In the genomic region with DNA sequence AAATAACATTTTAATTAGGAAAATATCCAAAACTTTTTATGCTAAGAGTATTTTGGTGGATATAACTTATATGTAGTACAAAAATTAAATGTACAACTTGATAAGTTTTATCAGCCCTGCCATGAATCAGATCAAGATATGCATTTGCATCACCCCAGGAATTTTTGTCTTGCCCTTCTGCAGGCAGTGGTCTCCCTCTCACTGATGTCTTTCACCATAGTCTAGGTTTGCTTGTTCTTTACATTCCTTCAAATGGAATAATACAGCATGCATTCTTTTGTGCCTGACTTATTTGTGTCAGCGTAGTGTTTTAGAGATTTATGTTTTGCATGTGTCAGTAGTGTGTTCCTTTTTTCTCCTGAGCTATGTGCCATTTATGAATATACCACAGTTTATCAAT, we compare ENCODE assay signal across 33 cellular contexts. TPM values are rescaled to one million over a fixed set of nuclear protein-coding genes. Genes with fewer than 3 reads are reported as not detected.
"Had no signal": no experiment of that assay in that cellular context is flagged by ENCODE, and none has a peak within 500 bp of the region (broad histone marks: within the 10 kb centered on the region; RNA-seq: fewer than 3 reads in every experiment).

No MANE protein-coding gene starts in this region.

- H3K36me3 ChIP-seq: MG63 had no signal

- H3K9me3 ChIP-seq: MG63 had no signal

- DNase-seq: activated B cell treated with CpG ODN at 0.5 μM for 24 hours; activated CD4-positive, alpha-beta T cell treated with anti-CD3 and anti-CD28 coated beads for 4 hours; activated CD4-positive, alpha-beta T cell treated with anti-CD3 and anti-CD28 coated beads, Interleukin-2, amount 50 U/mL, for 1 hour; activated CD4-positive, CD25-positive, alpha-beta regulatory T cell treated with anti-CD3 and anti-CD28 coated beads, Interleukin-2, amount 50 U/mL, for 72 hours; activated CD8-positive, alpha-beta T cell treated with anti-CD3 and anti-CD28 coated beads for 36 hours; activated effector memory CD4-positive, alpha-beta T cell treated with anti-CD3 and anti-CD28 coated beads, Interleukin-2, amount 50 U/mL, for 16 hours; activated naive CD4-positive, alpha-beta T cell; activated naive CD4-positive, alpha-beta T cell treated with anti-CD3 and anti-CD28 coated beads, Interleukin-2, amount 50 U/mL, for 16 hours; activated naive CD8-positive, alpha-beta T cell treated with anti-CD3 and anti-CD28 coated beads for 36 hours; activated T-cell treated with anti-CD3 and anti-CD28 coated beads, Interleukin-2, amount 50 U/mL, for 1 hour; activated T-cell treated with anti-CD3 and anti-CD28 coated beads, Interleukin-2, amount 50 U/mL, for 72 hours; Kasumi-1; KG1; MG63; NCI-H1048; NCI-H1105 treated with DMSO at 0.1 percent for 48 hours; NCI-H1436; NCI-H1694; NCI-H1930; NCI-H2081 treated with DMSO at 0.1 percent for 48 hours; NCI-H345; NCI-H524 treated with DMSO at 0.1 percent for 48 hours; Right ventricle myocardium superior; SW 1271; T-helper 1 cell; T-helper 2 cell; T-helper 9 cell had no signal

- H3K27ac ChIP-seq: VCaP had no signal

- H3K4me1 Mint-ChIP-seq: activated B cell treated with CpG ODN at 0.5 μM for 24 hours; activated naive CD8-positive, alpha-beta T cell treated with anti-CD3 and anti-CD28 coated beads for 36 hours; activated T-helper 17 cell treated with anti-CD3 and anti-CD28 coated beads, Interleukin-2, amount 50 U/mL, for 72 hours; brain; central memory CD8-positive, alpha-beta T cell had no signal

- H3K4me3 ChIP-seq: MG63 had no signal

- H3K9me3 Mint-ChIP-seq: activated B cell treated with CpG ODN at 0.5 μM for 24 hours; activated CD8-positive, alpha-beta T cell treated with anti-CD3 and anti-CD28 coated beads for 36 hours; activated naive CD8-positive, alpha-beta T cell treated with anti-CD3 and anti-CD28 coated beads for 36 hours; activated T-helper 17 cell treated with anti-CD3 and anti-CD28 coated beads, Interleukin-2, amount 50 U/mL, for 72 hours; brain; central memory CD8-positive, alpha-beta T cell had no signal

- H3K27me3 ChIP-seq: MG63 had no signal

- H3K27ac Mint-ChIP-seq: activated B cell treated with CpG ODN at 0.5 μM for 24 hours; activated CD8-positive, alpha-beta T cell treated with anti-CD3 and anti-CD28 coated beads for 36 hours; activated naive CD8-positive, alpha-beta T cell treated with anti-CD3 and anti-CD28 coated beads for 36 hours; activated T-cell treated with anti-CD3 and anti-CD28 coated beads, Interleukin-2, amount 50 U/mL, for 72 hours; activated T-helper 17 cell treated with anti-CD3 and anti-CD28 coated beads, Interleukin-2, amount 50 U/mL, for 72 hours; brain had no signal

- H3K36me3 Mint-ChIP-seq: activated naive CD8-positive, alpha-beta T cell treated with anti-CD3 and anti-CD28 coated beads for 36 hours; brain had no signal

- H3K27me3 Mint-ChIP-seq: activated B cell treated with CpG ODN at 0.5 μM for 24 hours; activated CD8-positive, alpha-beta T cell treated with anti-CD3 and anti-CD28 coated beads for 36 hours; brain; central memory CD8-positive, alpha-beta T cell had no signal

- H3K4me3 Mint-ChIP-seq: activated B cell treated with CpG ODN at 0.5 μM for 24 hours; activated CD8-positive, alpha-beta T cell treated with anti-CD3 and anti-CD28 coated beads for 36 hours; activated naive CD8-positive, alpha-beta T cell treated with anti-CD3 and anti-CD28 coated beads for 36 hours; activated T-cell treated with anti-CD3 and anti-CD28 coated beads, Interleukin-2, amount 50 U/mL, for 72 hours; activated T-helper 17 cell treated with anti-CD3 and anti-CD28 coated beads, Interleukin-2, amount 50 U/mL, for 72 hours; brain; central memory CD8-positive, alpha-beta T cell had no signal

- ATAC-seq: activated CD8-positive, alpha-beta T cell treated with anti-CD3 and anti-CD28 coated beads for 36 hours; activated T-cell treated with anti-CD3 and anti-CD28 coated beads, Interleukin-2, amount 50 U/mL, for 72 hours; activated T-helper 17 cell treated with anti-CD3 and anti-CD28 coated beads, Interleukin-2, amount 50 U/mL, for 72 hours had no signal

RNA-seq across cellular contexts. Expression of gene RNF180, which starts 36.3 kb away (rescaled TPM):
- total RNA-seq: activated B cell treated with CpG ODN at 0.5 μM for 24 hours; activated CD8-positive, alpha-beta memory T cell treated with anti-CD3 and anti-CD28 coated beads for 36 hours; activated CD8-positive, alpha-beta T cell treated with anti-CD3 and anti-CD28 coated beads for 36 hours; activated naive CD8-positive, alpha-beta T cell treated with anti-CD3 and anti-CD28 coated beads for 36 hours; activated T-cell treated with anti-CD3 and anti-CD28 coated beads, Interleukin-2, amount 50 U/mL, for 72 hours; activated T-helper 17 cell treated with anti-CD3 and anti-CD28 coated beads, Interleukin-2, amount 50 U/mL, for 72 hours; OCI-LY7 had no signal
